ENCODE assay signal across 13 cellular contexts in the genomic region with DNA sequence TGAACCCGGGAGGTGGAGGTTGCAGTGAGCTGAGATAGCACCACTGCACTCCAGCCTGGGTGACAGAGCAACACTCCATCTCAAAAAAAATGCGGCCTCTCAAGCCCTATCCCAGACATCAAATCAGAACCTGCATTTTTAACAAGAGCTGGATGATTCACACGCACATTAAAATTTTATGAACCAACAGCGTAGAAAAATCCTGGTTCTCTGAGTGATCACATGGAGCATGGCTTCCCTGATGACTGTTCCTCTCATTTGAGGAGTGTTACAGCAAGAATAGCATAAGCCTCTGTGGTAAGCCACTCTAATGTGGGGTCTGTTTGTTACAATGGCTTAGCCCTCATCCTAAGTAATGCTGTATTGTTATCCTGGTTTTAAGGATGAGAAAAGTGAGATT.
DNase-seq lines count a peak whose midpoint lies in the region; ATAC-seq, FAIRE-seq and TF ChIP-seq lines count a peak whose summit lies in the region.
"Had no signal": no experiment of that assay in that cellular context is flagged by ENCODE, and none has a peak within 500 bp of the region (broad histone marks: within the 10 kb centered on the region; RNA-seq: fewer than 3 reads in every experiment).

No MANE protein-coding gene starts in this region.

- DNase-seq in GM18507 (ENCODE audit: extremely low spot score, insufficient read length, low read depth): no peak
- peak; percentile 4 for DNase-seq in HT1080 (ENCODE audit: low read depth)
- DNase-seq in caudate nucleus (lab: John Stamatoyannopoulos, UW): no peak
- DNase-seq in NCI-H187 (lab: John Stamatoyannopoulos, UW): no peak
- no peak for DNase-seq in upper lobe of right lung
- no peak for DNase-seq in stimulated activated CD4-positive, alpha-beta T cell treated with anti-CD3 and anti-CD28 coated beads, Interleukin-2, amount 100 ng/mL, for 24 hours
- DNase-seq: ACHN; CD4-positive, alpha-beta T cell; DMS 273 treated with DMSO at 0.1 percent for 48 hours; HCEC 1CT; IMR-90 had no signal

- peak overlapping the region; percentile 99 for H3K27ac ChIP-seq in caudate nucleus (ENCODE audit: low read depth, low read length)
- H3K27ac ChIP-seq in layer of hippocampus (ENCODE audit: low read depth, low read length): peak overlapping the region; percentile 97
- H3K27ac ChIP-seq in upper lobe of right lung: no peak overlapping the region

- H3K4me3 ChIP-seq in upper lobe of right lung: no peak overlapping the region

- no peaks in the 10 kb centered on the region for H3K27me3 ChIP-seq in layer of hippocampus (ENCODE audit: control insufficient read depth, insufficient read depth, low read length)
- no peaks in the 10 kb centered on the region for H3K27me3 ChIP-seq in upper lobe of right lung

- H3K36me3 ChIP-seq in upper lobe of right lung: no peaks in the 10 kb centered on the region

- no peaks in the 10 kb centered on the region for H3K4me1 ChIP-seq in upper lobe of right lung

- no peak for TF ChIP-seq CTCF in upper lobe of right lung (IDR thresholded peaks at IDR 0.05)

- H3K9me3 ChIP-seq in upper lobe of right lung: no peaks in the 10 kb centered on the region

- peak; percentile 36 for FAIRE-seq in GM18507 (lab: Jason Lieb, UNC)

- intact Hi-C loops in upper lobe of right lung (cut with DNase I): no loop called here

- ATAC-seq in HG02970 (IDR thresholded peaks at IDR 0.05; ENCODE audit: low FRiP score, unreplicated experiment): no peak
- ATAC-seq in upper lobe of right lung: no peak
